ENCODE assay signal across 9 cellular contexts in genomic region chr11:4607111-4607510, GRCh38. TPM values are rescaled to one million over a fixed set of nuclear protein-coding genes. Genes with fewer than 3 reads are reported as not detected.
DNase-seq lines count a peak whose midpoint lies in the region; ATAC-seq and TF ChIP-seq lines count a peak whose summit lies in the region.
"Had no signal": no experiment of that assay in that cellular context is flagged by ENCODE, and none has a peak within 500 bp of the region (broad histone marks: within the 10 kb centered on the region; RNA-seq: fewer than 3 reads in every experiment).

No MANE protein-coding gene starts in this region.

- H3K27ac ChIP-seq in hepatocyte: peak overlapping the region; percentile 92

- peaks cover 48 to 58% (median 50%) of the 10 kb centered on the region in 3 donors for H3K4me1 Mint-ChIP-seq in T-cell
- peaks cover 36% of the 10 kb centered on the region for H3K4me1 Mint-ChIP-seq in stimulated activated naive CD8-positive, alpha-beta T cell treated with anti-CD3 and anti-CD28 coated beads, Interleukin-15, amount 100 ng/mL, for 72 hours

- H3K4me3 Mint-ChIP-seq in T-cell: peak overlapping the region; percentile 92 to 94 (median 92)
- peak overlapping the region; percentile 90 to 95 for H3K4me3 Mint-ChIP-seq in stimulated activated naive CD8-positive, alpha-beta T cell treated with anti-CD3 and anti-CD28 coated beads, Interleukin-15, amount 100 ng/mL, for 72 hours

- 62% methylated on average over 6 of the region's 6 CpGs for WGBS in hepatocyte (ENCODE audit: low lambda C conversion rate, missing lambda C conversion rate)

- peak overlapping the region; percentile 93 for H2AFZ ChIP-seq in hepatocyte

- peak overlapping the region; percentile 58 for H3K4me3 ChIP-seq in hepatocyte

- no peak for TF ChIP-seq CTCF in hepatocyte (IDR thresholded peaks at IDR 0.05; ENCODE audit: poor library complexity)

- POLR2A ChIA-PET in T-cell (lab: Charles Lee): no interaction called here

- no peaks in the 10 kb centered on the region for H3K36me3 ChIP-seq in hepatocyte (replicated peaks; ENCODE audit: insufficient read depth, low read depth)

- CTCF ChIA-PET in T-cell (lab: Charles Lee): interaction anchor here in 1 of 2 donors (0.7 to 1.0 kb wide), 2 partner anchors 24 to 29 kb away, joined by 3 read pairs; no protein-coding TSS in a partner anchor

- DNase-seq in NCI-H146 (lab: John Stamatoyannopoulos, UW): peak; percentile 20
- DNase-seq in NCI-H146 treated with DMSO at 0.1 percent for 48 hours (lab: John Stamatoyannopoulos, UW; ENCODE audit: unreplicated experiment): no peak
- no peak for DNase-seq in T-cell
- DNase-seq in hepatocyte (ENCODE audit: low spot score): no peak
- no peak for DNase-seq in stimulated activated naive CD8-positive, alpha-beta T cell treated with anti-CD3 and anti-CD28 coated beads, Interleukin-15, amount 100 ng/mL, for 72 hours
- no peak for DNase-seq in KBM-7
- no peak for DNase-seq in DMS 273 (lab: John Stamatoyannopoulos, UW; ENCODE audit: unreplicated experiment)

- H3K9me3 ChIP-seq in hepatocyte (ENCODE audit: low read depth): no peaks in the 10 kb centered on the region

- no peaks in the 10 kb centered on the region for H3K9me2 ChIP-seq in hepatocyte (replicated peaks; ENCODE audit: insufficient read depth)

- ATAC-seq in T-cell (replicated peaks in 1 of 4): no peak
- no peak for ATAC-seq in stimulated activated naive CD8-positive, alpha-beta T cell treated with anti-CD3 and anti-CD28 coated beads, Interleukin-15, amount 100 ng/mL, for 72 hours
- ATAC-seq in activated CD4-positive, CD25-positive, alpha-beta regulatory T cell treated with anti-CD3 and anti-CD28 coated beads, Interleukin-2, amount 50 U/mL, for 24 hours: no peak

- no peaks in the 10 kb centered on the region for H3K27me3 ChIP-seq in hepatocyte

- H3K27me3 Mint-ChIP-seq in T-cell: no peaks in the 10 kb centered on the region
- no peaks in the 10 kb centered on the region for H3K27me3 Mint-ChIP-seq in stimulated activated naive CD8-positive, alpha-beta T cell treated with anti-CD3 and anti-CD28 coated beads, Interleukin-15, amount 100 ng/mL, for 72 hours

- in situ Hi-C loops in KBM-7 (cut with MboI; ENCODE audit: low pct_unique_long_range_greater_than_20kb, low sequenced_read_pairs): no loop called here

- no peaks in the 10 kb centered on the region for H4K20me1 ChIP-seq in hepatocyte (ENCODE audit: insufficient read depth, poor library complexity, severe bottlenecking)

- H3K27ac Mint-ChIP-seq in T-cell: peak overlapping the region; percentile 86 to 93
- peak overlapping the region; percentile 92 to 98 for H3K27ac Mint-ChIP-seq in stimulated activated naive CD8-positive, alpha-beta T cell treated with anti-CD3 and anti-CD28 coated beads, Interleukin-15, amount 100 ng/mL, for 72 hours

- peaks cover 27% of the 10 kb centered on the region for H3K36me3 Mint-ChIP-seq in T-cell

- H3K4me2 ChIP-seq in hepatocyte: peak overlapping the region; percentile 85

- H3K4me1 ChIP-seq in hepatocyte (ENCODE audit: insufficient read depth): peaks cover 13% of the 10 kb centered on the region

- H3K79me2 ChIP-seq in hepatocyte: peaks cover 19% of the 10 kb centered on the region

- H3K9me3 Mint-ChIP-seq in T-cell: peaks cover 0 to 7% (median 0%) of the 10 kb centered on the region in 3 donors
- H3K9me3 Mint-ChIP-seq in stimulated activated naive CD8-positive, alpha-beta T cell treated with anti-CD3 and anti-CD28 coated beads, Interleukin-15, amount 100 ng/mL, for 72 hours: peaks cover 7 to 9% of the 10 kb centered on the region in 2 donors

RNA-seq across cellular contexts. Expression of gene TRIM68, which starts 0.9 kb away (rescaled TPM):
- total RNA-seq in T-cell (10 to 100 TPM in 3 of 5 donors, 1 to 10 TPM in 2; 7.6 to 22.0 (median 17.4) TPM), hepatocyte (16.1 and 19.8 TPM in 2 replicates)
- 5.9 and 8.3 TPM in 2 replicates for polyA plus RNA-seq in hepatocyte

RNA-seq across cellular contexts. Expression of gene OR52I1, which starts 13.3 kb away (rescaled TPM):
- total RNA-seq in T-cell (not detected), hepatocyte (not detected in 2 replicates)
- polyA plus RNA-seq in hepatocyte: not detected in 2 replicates
- total RNA-seq: subcutaneous adipose tissue had no signal

RNA-seq across cellular contexts. Expression of gene OR52I2, which starts 25.6 kb away (rescaled TPM):
- total RNA-seq in T-cell (not detected), hepatocyte (not detected in 2 replicates)
- polyA plus RNA-seq in hepatocyte: not detected in 2 replicates
- total RNA-seq: subcutaneous adipose tissue had no signal

RNA-seq across cellular contexts. Expression of gene OR51D1, which starts 30.2 kb away (rescaled TPM):
- total RNA-seq in T-cell (not detected), hepatocyte (not detected in 2 replicates)
- polyA plus RNA-seq in hepatocyte: not detected in 2 replicates
- total RNA-seq: subcutaneous adipose tissue had no signal

RNA-seq across cellular contexts. Expression of gene OR51E1, which starts 36.7 kb away (rescaled TPM):
- total RNA-seq in T-cell: not detected
- 1.2 and 1.3 TPM in 2 replicates for total RNA-seq in hepatocyte
- polyA plus RNA-seq in hepatocyte: 0.92 and 2.2 TPM in 2 replicates
